ENCODE assay signal across 10 cellular contexts in the genomic region with DNA sequence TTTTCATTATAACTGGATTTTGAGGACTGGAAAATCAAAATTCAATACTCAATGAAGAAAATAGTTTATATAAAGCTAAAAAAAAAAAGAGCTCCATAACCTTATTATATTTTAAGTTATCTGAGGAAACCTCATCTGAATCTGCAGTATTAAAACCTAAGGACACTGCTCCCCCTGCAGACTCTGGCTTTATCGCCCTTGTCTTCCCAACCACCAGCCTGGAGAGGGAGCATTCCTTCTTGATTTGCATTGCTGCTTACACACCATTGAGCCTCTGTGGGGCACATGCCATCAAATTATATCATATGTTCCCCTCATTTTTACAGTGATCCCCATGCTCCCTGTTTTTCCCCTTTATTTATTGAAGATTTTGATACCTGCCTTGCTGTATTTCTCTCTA.
A peak's percentile ranks its signal among the peaks of the same experiment; 100 is the strongest.
DNase-seq lines count a peak whose midpoint lies in the region; ATAC-seq and TF ChIP-seq lines count a peak whose summit lies in the region.
"Had no signal": no experiment of that assay in that cellular context is flagged by ENCODE, and none has a peak within 500 bp of the region (broad histone marks: within the 10 kb centered on the region; RNA-seq: fewer than 3 reads in every experiment).

No MANE protein-coding gene starts in this region.

- no peak overlapping the region for H3K4me3 ChIP-seq in BE2C (ENCODE audit: low read depth, low read length)
- H3K4me3 ChIP-seq: thoracic aorta had no signal

- H3K36me3 ChIP-seq in BE2C, result no peaks in the 10 kb centered on the region
- H3K36me3 ChIP-seq: thoracic aorta had no signal

- H3K4me1 Mint-ChIP-seq in natural killer cell treated with Interleukin-12 subunit alpha and Interleukin-12 subunit beta and Interleukin-15 and Interleukin-18, amount 100 ng/mL, for 72 hours (ENCODE audit: low read depth in 2 of 2), result no peaks in the 10 kb centered on the region
- H3K4me1 Mint-ChIP-seq: activated CD4-positive, alpha-beta T cell treated with anti-CD3 and anti-CD28 coated beads, Interleukin-2, amount 10 ng/mL, durations not matched to agents 24 days and 14 days had no signal

- H3K27me3 Mint-ChIP-seq in natural killer cell treated with Interleukin-12 subunit alpha and Interleukin-12 subunit beta and Interleukin-15 and Interleukin-18, amount 100 ng/mL, for 72 hours, result no peaks in the 10 kb centered on the region
- H3K27me3 Mint-ChIP-seq: activated CD4-positive, alpha-beta T cell treated with anti-CD3 and anti-CD28 coated beads, Interleukin-2, amount 10 ng/mL, durations not matched to agents 24 days and 14 days had no signal

- no peak overlapping the region for H3K4me3 Mint-ChIP-seq in natural killer cell treated with Interleukin-12 subunit alpha and Interleukin-12 subunit beta and Interleukin-15 and Interleukin-18, amount 100 ng/mL, for 72 hours
- H3K4me3 Mint-ChIP-seq: activated CD4-positive, alpha-beta T cell treated with anti-CD3 and anti-CD28 coated beads, Interleukin-2, amount 10 ng/mL, durations not matched to agents 24 days and 14 days had no signal

- peaks cover 2% of the 10 kb centered on the region; the same call in 1 of the 2 replicates for H3K27me3 ChIP-seq in BE2C

- peaks cover 29% of the 10 kb centered on the region for H3K9me3 Mint-ChIP-seq in natural killer cell treated with Interleukin-12 subunit alpha and Interleukin-12 subunit beta and Interleukin-15 and Interleukin-18, amount 100 ng/mL, for 72 hours

- ATAC-seq in SK-N-SH treated with all-trans-retinoic acid at 6 μM for 48 hours, result peak; percentile 86
- ATAC-seq in natural killer cell treated with Interleukin-12 subunit alpha and Interleukin-12 subunit beta and Interleukin-15 and Interleukin-18, amount 100 ng/mL, for 72 hours, result no peak
- ATAC-seq in GM21447 (IDR thresholded peaks at IDR 0.05; ENCODE audit: unreplicated experiment), result no peak
- no peak for ATAC-seq in GM21717 (IDR thresholded peaks at IDR 0.05; ENCODE audit: unreplicated experiment)

- peak; percentile 19 for DNase-seq in BE2C
- DNase-seq in HS-27A (ENCODE audit: low read depth), result peak; percentile 9
- DNase-seq in iPS-NIHi7 (ENCODE audit: extremely low spot score), result peak; percentile 66
- no peak for DNase-seq in natural killer cell treated with Interleukin-12 subunit alpha and Interleukin-12 subunit beta and Interleukin-15 and Interleukin-18, amount 100 ng/mL, for 72 hours (ENCODE audit: low spot score)
- no peak for DNase-seq in DMS153 treated with DMSO at 0.1 percent for 48 hours (lab: John Stamatoyannopoulos, UW; ENCODE audit: unreplicated experiment)
- DNase-seq: activated CD4-positive, alpha-beta T cell treated with anti-CD3 and anti-CD28 coated beads, Interleukin-2, amount 10 ng/mL, durations not matched to agents 24 days and 14 days had no signal

- H3K36me3 Mint-ChIP-seq in natural killer cell treated with Interleukin-12 subunit alpha and Interleukin-12 subunit beta and Interleukin-15 and Interleukin-18, amount 100 ng/mL, for 72 hours, result peaks cover 7% of the 10 kb centered on the region

- peak; percentile 53 for TF ChIP-seq CTCF in BE2C (IDR thresholded peaks at IDR 0.05; ENCODE audit: low read depth, low read length)

- H3K27ac Mint-ChIP-seq in natural killer cell treated with Interleukin-12 subunit alpha and Interleukin-12 subunit beta and Interleukin-15 and Interleukin-18, amount 100 ng/mL, for 72 hours, result no peak overlapping the region
- H3K27ac Mint-ChIP-seq: activated CD4-positive, alpha-beta T cell treated with anti-CD3 and anti-CD28 coated beads, Interleukin-2, amount 10 ng/mL, durations not matched to agents 24 days and 14 days had no signal

- no peaks in the 10 kb centered on the region for H3K4me1 ChIP-seq in BE2C

- no peaks in the 10 kb centered on the region for H3K9me3 ChIP-seq in BE2C
- H3K9me3 ChIP-seq: thoracic aorta had no signal

TF ChIP-seq in SK-N-SH treated with all-trans-retinoic acid at 6 μM for 48 hours, 23 proteins besides CTCF, POLR2A, EP300 and RAD21:
- TF ChIP-seq OSR1 (CRISPR knock-in tag; IDR thresholded peaks at IDR 0.05) (no peak), ZNF565 (CRISPR knock-in tag; conservative IDR thresholded peaks at IDR 0.05; ENCODE audit: low read depth) (no peak), CSDC2 (CRISPR knock-in tag; IDR thresholded peaks at IDR 0.05) (no peak), RARB (CRISPR knock-in tag; IDR thresholded peaks at IDR 0.05) (no peak), ZNF70 (CRISPR knock-in tag; IDR thresholded peaks at IDR 0.05) (no peak), ESRRG (CRISPR knock-in tag; IDR thresholded peaks at IDR 0.05) (no peak), ISL1 (CRISPR knock-in tag; IDR thresholded peaks at IDR 0.05) (no peak), ZNF8 (CRISPR knock-in tag; IDR thresholded peaks at IDR 0.05) (no peak), ARNTL (CRISPR knock-in tag; IDR thresholded peaks at IDR 0.05; ENCODE audit: borderline replicate concordance, low read depth) (no peak), BACH2 (CRISPR knock-in tag; IDR thresholded peaks at IDR 0.05; ENCODE audit: borderline replicate concordance) (no peak), ZC3H10 (CRISPR knock-in tag; IDR thresholded peaks at IDR 0.05) (no peak), SNAI2 (CRISPR knock-in tag; IDR thresholded peaks at IDR 0.05) (no peak), GLIS3 (CRISPR knock-in tag; IDR thresholded peaks at IDR 0.05) (no peak), TCF4 (CRISPR knock-in tag; IDR thresholded peaks at IDR 0.05; ENCODE audit: borderline replicate concordance) (no peak), PPARA (CRISPR knock-in tag; IDR thresholded peaks at IDR 0.05; ENCODE audit: borderline replicate concordance) (no peak), ZFP30 (CRISPR knock-in tag; IDR thresholded peaks at IDR 0.05) (no peak)
- TF ChIP-seq, protein P1, sequence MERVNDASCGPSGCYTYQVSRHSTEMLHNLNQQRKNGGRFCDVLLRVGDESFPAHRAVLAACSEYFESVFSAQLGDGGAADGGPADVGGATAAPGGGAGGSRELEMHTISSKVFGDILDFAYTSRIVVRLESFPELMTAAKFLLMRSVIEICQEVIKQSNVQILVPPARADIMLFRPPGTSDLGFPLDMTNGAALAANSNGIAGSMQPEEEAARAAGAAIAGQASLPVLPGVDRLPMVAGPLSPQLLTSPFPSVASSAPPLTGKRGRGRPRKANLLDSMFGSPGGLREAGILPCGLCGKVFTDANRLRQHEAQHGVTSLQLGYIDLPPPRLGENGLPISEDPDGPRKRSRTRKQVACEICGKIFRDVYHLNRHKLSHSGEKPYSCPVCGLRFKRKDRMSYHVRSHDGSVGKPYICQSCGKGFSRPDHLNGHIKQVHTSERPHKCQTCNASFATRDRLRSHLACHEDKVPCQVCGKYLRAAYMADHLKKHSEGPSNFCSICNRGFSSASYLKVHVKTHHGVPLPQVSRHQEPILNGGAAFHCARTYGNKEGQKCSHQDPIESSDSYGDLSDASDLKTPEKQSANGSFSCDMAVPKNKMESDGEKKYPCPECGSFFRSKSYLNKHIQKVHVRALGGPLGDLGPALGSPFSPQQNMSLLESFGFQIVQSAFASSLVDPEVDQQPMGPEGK (CRISPR knock-in tag; IDR thresholded peaks at IDR 0.05; ENCODE audit: borderline replicate concordance), result no peak
- TF ChIP-seq, protein P2, sequence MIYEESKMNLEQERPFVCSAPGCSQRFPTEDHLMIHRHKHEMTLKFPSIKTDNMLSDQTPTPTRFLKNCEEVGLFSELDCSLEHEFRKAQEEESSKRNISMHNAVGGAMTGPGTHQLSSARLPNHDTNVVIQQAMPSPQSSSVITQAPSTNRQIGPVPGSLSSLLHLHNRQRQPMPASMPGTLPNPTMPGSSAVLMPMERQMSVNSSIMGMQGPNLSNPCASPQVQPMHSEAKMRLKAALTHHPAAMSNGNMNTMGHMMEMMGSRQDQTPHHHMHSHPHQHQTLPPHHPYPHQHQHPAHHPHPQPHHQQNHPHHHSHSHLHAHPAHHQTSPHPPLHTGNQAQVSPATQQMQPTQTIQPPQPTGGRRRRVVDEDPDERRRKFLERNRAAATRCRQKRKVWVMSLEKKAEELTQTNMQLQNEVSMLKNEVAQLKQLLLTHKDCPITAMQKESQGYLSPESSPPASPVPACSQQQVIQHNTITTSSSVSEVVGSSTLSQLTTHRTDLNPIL (CRISPR knock-in tag; IDR thresholded peaks at IDR 0.05; ENCODE audit: low read depth), result no peak

Comparison
In these comparisons a context has a peak if more than half of its experiments do, and no peak if none do; other contexts are left out.
1. DNase-seq: peak in BE2C (single experiment), HS-27A (single experiment) and iPS-NIHi7 (single experiment); none in natural killer cell treated with Interleukin-12 subunit alpha and Interleukin-12 subunit beta and Interleukin-15 and Interleukin-18, amount 100 ng/mL, for 72 hours (single experiment) and DMS153 treated with DMSO at 0.1 percent for 48 hours (single experiment).